ENCODE assay signal across 10 cellular contexts in genomic region chr1:180213401-180214177, GRCh38. TPM values are rescaled to one million over a fixed set of nuclear protein-coding genes. Genes with fewer than 3 reads are reported as not detected.
DNase-seq lines count a peak whose midpoint lies in the region; ATAC-seq, FAIRE-seq and TF ChIP-seq lines count a peak whose summit lies in the region.
"Had no signal": no experiment of that assay in that cellular context is flagged by ENCODE, and none has a peak within 500 bp of the region (broad histone marks: within the 10 kb centered on the region; RNA-seq: fewer than 3 reads in every experiment).

No MANE protein-coding gene starts in this region.

- no peak for FAIRE-seq in RCC 7860 (lab: Jason Lieb, UNC)
- FAIRE-seq: G401.6 had no signal

- 0 out of 2 replicates have a peak, but pooled peaks have one; percentile 5 for TF ChIP-seq CTCF in 22Rv1 (IDR thresholded peaks at IDR 0.05)

- ATAC-seq in HG03039 (IDR thresholded peaks at IDR 0.05; ENCODE audit: unreplicated experiment): no peak
- ATAC-seq: right cardiac atrium had no signal

- DNase-seq in GM19240 (ENCODE audit: insufficient read length, low spot score) (peak; percentile 33), T-helper 9 cell (peak; percentile 28), iPS-NIHi11 (ENCODE audit: low spot score) (peak; percentile 84), RCC 7860 (ENCODE audit: low spot score) (no peak), Kasumi-1 (lab: John Stamatoyannopoulos, UW) (no peak), cardiac septum (ENCODE audit: low spot score) (no peak)

- H3K27ac ChIP-seq in 22Rv1: no peak overlapping the region

- intact Hi-C loops in cardiac septum (cut with DNase I): no loop called here

RNA-seq across cellular contexts. Expression of gene LHX4, which starts 16.5 kb away (rescaled TPM):
- total RNA-seq in cardiac septum: 0.03 TPM
- total RNA-seq: right cardiac atrium had no signal

RNA-seq across cellular contexts. Expression of gene QSOX1, which starts 58.9 kb away (rescaled TPM):
- 106 TPM for total RNA-seq in cardiac septum

Comparison
In these comparisons a context has a peak if more than half of its experiments do, and no peak if none do; other contexts are left out.
1. DNase-seq: peak in GM19240 (single experiment), T-helper 9 cell (single experiment) and iPS-NIHi11 (single experiment); none in RCC 7860 (single experiment), Kasumi-1 (0 of 2) and cardiac septum (single experiment).